Comparison of ENCODE assay signal across 8 cellular contexts in the genomic region with DNA sequence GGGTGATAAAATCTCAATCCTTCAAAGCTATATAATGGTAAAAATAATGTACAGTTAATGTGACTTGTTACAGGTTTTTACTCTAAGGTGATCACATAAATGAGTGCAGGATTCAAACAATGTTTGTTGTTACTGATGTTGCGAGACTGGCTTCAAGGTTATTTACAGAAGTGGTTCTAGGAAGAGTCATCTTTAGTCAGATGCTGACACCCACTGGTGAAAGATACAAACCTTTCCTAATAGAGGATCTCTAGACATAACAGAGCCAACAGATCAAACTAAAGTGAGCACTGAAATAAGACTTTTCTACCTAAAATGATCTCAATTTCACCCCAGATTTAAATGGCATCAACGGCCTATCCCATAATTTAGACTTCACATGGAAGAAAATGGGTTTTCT. TPM values are rescaled to one million over a fixed set of nuclear protein-coding genes. Genes with fewer than 3 reads are reported as not detected.
A peak's percentile ranks its signal among the peaks of the same experiment; 100 is the strongest.
DNase-seq lines count a peak whose midpoint lies in the region; ATAC-seq and TF ChIP-seq lines count a peak whose summit lies in the region.

No MANE protein-coding gene starts in this region.

- H3K27me3 ChIP-seq in GM23338 (ENCODE audit: insufficient read depth): no peaks in the 10 kb centered on the region

- H3K79me2 ChIP-seq in GM23338 (replicated peaks; ENCODE audit: insufficient read depth): no peaks in the 10 kb centered on the region

- H3K27ac ChIP-seq in GM23338 (ENCODE audit: low read depth): no peak overlapping the region

- no peak overlapping the region for H3K4me2 ChIP-seq in GM23338

- H3K4me3 Mint-ChIP-seq in GM23338 (no peak overlapping the region), chondrocyte (ENCODE audit: unreplicated experiment) (no peak overlapping the region)

- H2AFZ ChIP-seq in GM23338: no peak overlapping the region

- no peaks in the 10 kb centered on the region for H4K20me1 ChIP-seq in GM23338 (replicated peaks; ENCODE audit: insufficient read depth)

- H3K36me3 Mint-ChIP-seq in GM23338 (ENCODE audit: low read depth): peaks cover 4% of the 10 kb centered on the region; the same call in 2 of the 3 replicates
- peaks cover 5% of the 10 kb centered on the region for H3K36me3 Mint-ChIP-seq in chondrocyte (ENCODE audit: low read depth)

- H3K27me3 Mint-ChIP-seq in GM23338 (ENCODE audit: insufficient read depth, low read depth, poor library complexity): peaks cover 2% of the 10 kb centered on the region
- H3K27me3 Mint-ChIP-seq in chondrocyte (ENCODE audit: low read depth): no peaks in the 10 kb centered on the region

- no peak overlapping the region for H3K4me3 ChIP-seq in GM23338

- no peaks in the 10 kb centered on the region for H3F3A ChIP-seq in GM23338 (replicated peaks; ENCODE audit: low read depth)

- peaks cover 3% of the 10 kb centered on the region; the same call in 1 of the 2 replicates for H3K4me1 ChIP-seq in GM23338 (ENCODE audit: insufficient read depth)

- no peaks in the 10 kb centered on the region for H3K36me3 ChIP-seq in GM23338 (ENCODE audit: insufficient read depth)

- TF ChIP-seq CTCF in GM23338 (conservative IDR thresholded peaks at IDR 0.05; ENCODE audit: low read depth in 2 of 2) (peak; percentile 54 to 67), chondrocyte (IDR thresholded peaks at IDR 0.05) (peak; percentile 88)

- DNase-seq in AG08396 (ENCODE audit: low spot score): peak; percentile 22
- peak; percentile 63 for DNase-seq in GM23338 (ENCODE audit: low spot score)
- peak; percentile 59 for DNase-seq in NCI-H69 (lab: John Stamatoyannopoulos, UW)
- DNase-seq in chondrocyte (ENCODE audit: low spot score): no peak
- DNase-seq in medulla oblongata (ENCODE audit: extremely low spot score): peak; percentile 90

- no peak overlapping the region for H3K27ac Mint-ChIP-seq in GM23338
- H3K27ac Mint-ChIP-seq in chondrocyte (ENCODE audit: unreplicated experiment): no peak overlapping the region

- H3K4me1 Mint-ChIP-seq in GM23338 (peaks cover 4% of the 10 kb centered on the region; the same call in 1 of the 3 replicates), chondrocyte (ENCODE audit: low read depth) (peaks cover 6% of the 10 kb centered on the region)

- H3K9me3 Mint-ChIP-seq in GM23338 (no peaks in the 10 kb centered on the region), chondrocyte (ENCODE audit: low read depth) (no peaks in the 10 kb centered on the region)

- ATAC-seq in GM23338 (peak; percentile 67), HG03175 (IDR thresholded peaks at IDR 0.05; ENCODE audit: unreplicated experiment) (no peak), GM21390 (IDR thresholded peaks at IDR 0.05; ENCODE audit: unreplicated experiment) (no peak), HG02763 (IDR thresholded peaks at IDR 0.05; ENCODE audit: unreplicated experiment) (no peak)

- H3K9me2 ChIP-seq in GM23338 (ENCODE audit: insufficient read depth): no peaks in the 10 kb centered on the region

TF ChIP-seq in GM23338, 12 proteins besides CTCF, POLR2A, EP300 and RAD21 (continues in another document):
- TF ChIP-seq ZNF331 (CRISPR knock-in tag; IDR thresholded peaks at IDR 0.05; ENCODE audit: low read depth) (no peak), STAT1 (IDR thresholded peaks at IDR 0.05; ENCODE audit: unreplicated experiment) (no peak), ETS1 (IDR thresholded peaks at IDR 0.05) (no peak), CREB1 (CRISPR knock-in tag; IDR thresholded peaks at IDR 0.05; ENCODE audit: low read depth) (no peak), NANOG (IDR thresholded peaks at IDR 0.05; ENCODE audit: borderline replicate concordance) (no peak), EZH2 (IDR thresholded peaks at IDR 0.05; ENCODE audit: low read depth, unreplicated experiment) (no peak), JUNB (IDR thresholded peaks at IDR 0.05; ENCODE audit: unreplicated experiment) (no peak), ZNF462 (CRISPR knock-in tag; IDR thresholded peaks at IDR 0.05) (no peak), EZH2phosphoT487 (IDR thresholded peaks at IDR 0.05; ENCODE audit: unreplicated experiment) (no peak), POLR2AphosphoS5 (IDR thresholded peaks at IDR 0.05; ENCODE audit: low read depth) (no peak)

RNA-seq across cellular contexts. Expression of gene ARSB, which starts 20.2 kb away (rescaled TPM):
- 24.6 and 27.2 TPM in 2 replicates for total RNA-seq in GM23338 (2014; rRNA removed; shearing (Covaris generic))
- polyA plus RNA-seq in GM23338 (2016; fragmentation: Nextera tagmentation; extraction: Ambion mirVana): 7.4 and 7.8 TPM in 2 replicates
- total RNA-seq in chondrocyte: 42.6 to 45.1 TPM (median 45.0 TPM) in 3 replicates
